8 cellular contexts compared by ENCODE assay signal in genomic region chr3:53252947-53253322, GRCh38. TPM values are rescaled to one million over a fixed set of nuclear protein-coding genes. Genes with fewer than 3 reads are reported as not detected.
DNase-seq lines count a peak whose midpoint lies in the region; ATAC-seq and TF ChIP-seq lines count a peak whose summit lies in the region.
"Not testable (repeated sequence)": the region's sequence is repeated elsewhere in the genome, so short reads cannot be mapped to it uniquely, and the experiment has no call there.

No MANE protein-coding gene starts in this region.

- peak overlapping the region; percentile 69 for H3K27ac Mint-ChIP-seq in CD4-positive, alpha-beta T cell
- H3K27ac Mint-ChIP-seq in T-helper 17 cell (peak overlapping the region; percentile 41), natural killer cell (peak overlapping the region in 1 of 2 donors; percentile 73)
- peak overlapping the region; percentile 30 to 76 for H3K27ac Mint-ChIP-seq in activated naive CD4-positive, alpha-beta T cell treated with anti-CD3 and anti-CD28 coated beads, Interleukin-2, amount 50 U/mL, for 72 hours
- H3K27ac Mint-ChIP-seq in dendritic cell treated with granulocyte-macrophage colony-stimulating factor and Interleukin-4, amounts not matched to agents 40 ng/mL and 50 ng/mL, for 4 days = peak overlapping the region; percentile 90

- not testable (repeated sequence) for H3K9me2 ChIP-seq in hepatocyte (replicated peaks; ENCODE audit: insufficient read depth)

- peaks cover 60% of the 10 kb centered on the region for H3K4me1 Mint-ChIP-seq in CD4-positive, alpha-beta T cell (ENCODE audit: low read depth)
- peaks cover 35% of the 10 kb centered on the region for H3K4me1 Mint-ChIP-seq in T-helper 17 cell
- peaks cover 72% of the 10 kb centered on the region for H3K4me1 Mint-ChIP-seq in dendritic cell treated with granulocyte-macrophage colony-stimulating factor and Interleukin-4, amounts not matched to agents 40 ng/mL and 50 ng/mL, for 4 days (ENCODE audit: low read depth)
- peaks cover 14 to 54% of the 10 kb centered on the region in 2 donors for H3K4me1 Mint-ChIP-seq in natural killer cell

- H3K36me3 Mint-ChIP-seq in CD4-positive, alpha-beta T cell (ENCODE audit: low read depth); T-helper 17 cell (ENCODE audit: low read depth); natural killer cell: not testable (repeated sequence)
- peaks cover 5 to 22% of the 10 kb centered on the region in 2 donors for H3K36me3 Mint-ChIP-seq in activated naive CD4-positive, alpha-beta T cell treated with anti-CD3 and anti-CD28 coated beads, Interleukin-2, amount 50 U/mL, for 72 hours
- H3K36me3 Mint-ChIP-seq in dendritic cell treated with granulocyte-macrophage colony-stimulating factor and Interleukin-4, amounts not matched to agents 40 ng/mL and 50 ng/mL, for 4 days (ENCODE audit: low read depth) = peaks cover 54% of the 10 kb centered on the region

- POLR2A ChIA-PET in CD4-positive, alpha-beta T cell (lab: Charles Lee) = interaction anchor here (2.9 kb wide), 1 partner anchor 94 kb away, joined by 18 read pairs; the partner anchor contains the start of gene DCP1A

- H3K4me3 Mint-ChIP-seq in CD4-positive, alpha-beta T cell = peak overlapping the region; percentile 38
- H3K4me3 Mint-ChIP-seq in T-helper 17 cell (peak overlapping the region; percentile 70), natural killer cell (peak overlapping the region; percentile 13)
- peak overlapping the region; percentile 91 for H3K4me3 Mint-ChIP-seq in dendritic cell treated with granulocyte-macrophage colony-stimulating factor and Interleukin-4, amounts not matched to agents 40 ng/mL and 50 ng/mL, for 4 days

- H3K4me3 ChIP-seq in HUES6 (ENCODE audit: low read depth, low read length) (peak overlapping the region; percentile 91), subcutaneous abdominal adipose tissue (ENCODE audit: low read depth in 1 of 5, low read length in 5 of 5) (peak overlapping the region in 4 of 5 donors; percentile 44 to 85 (median 63))
- not testable (repeated sequence) for H3K4me3 ChIP-seq in hepatocyte

- H3K9ac ChIP-seq in HUES6 (ENCODE audit: low read length) (peak overlapping the region; percentile 63), subcutaneous abdominal adipose tissue (ENCODE audit: low read length in 5 of 5) (peak overlapping the region in 1 of 5 donors; percentile 47)

- H3K27ac ChIP-seq in CD4-positive, alpha-beta T cell (ENCODE audit: low read depth, low read length); hepatocyte: not testable (repeated sequence)
- peak overlapping the region; percentile 76; the same call in 1 of the 2 replicates for H3K27ac ChIP-seq in HUES6 (ENCODE audit: low read depth, low read length)
- peak overlapping the region; percentile 88 for H3K27ac ChIP-seq in subcutaneous abdominal adipose tissue (ENCODE audit: low read depth, low read length)

- intact Hi-C loops in CD4-positive, alpha-beta T cell (cut with DNase I, micrococcal nuclease) = loop anchor here in 1 of 2 experiments (10.0 kb wide), 1 partner anchor 358 kb away; the partner anchor contains the start of gene STIMATE
- intact Hi-C loops in dendritic cell treated with granulocyte-macrophage colony-stimulating factor and Interleukin-4, amounts not matched to agents 40 ng/mL and 50 ng/mL, for 4 days (cut with micrococcal nuclease) = loop anchor here (5.0 kb wide), 1 partner anchor 36 kb away; no protein-coding TSS in a partner anchor
- intact Hi-C loops in natural killer cell (cut with micrococcal nuclease) = not testable (repeated sequence)

- H3K27me3 ChIP-seq in CD4-positive, alpha-beta T cell (ENCODE audit: control insufficient read depth, insufficient read depth, low read length); HUES6 (ENCODE audit: control insufficient read depth, insufficient read depth, low read length); hepatocyte; subcutaneous abdominal adipose tissue (ENCODE audit: control insufficient read depth in 5 of 5, insufficient read depth in 4 of 5, low read length in 5 of 5): not testable (repeated sequence)

- CTCF ChIA-PET in CD4-positive, alpha-beta T cell (lab: Charles Lee) = not testable (repeated sequence)

- ATAC-seq in CD4-positive, alpha-beta T cell (ENCODE audit: poor library complexity); T-helper 17 cell; activated naive CD4-positive, alpha-beta T cell treated with anti-CD3 and anti-CD28 coated beads, Interleukin-2, amount 50 U/mL, for 72 hours; natural killer cell: not testable (repeated sequence)

- not testable (repeated sequence) for H3K27me3 Mint-ChIP-seq in CD4-positive, alpha-beta T cell; T-helper 17 cell; dendritic cell treated with granulocyte-macrophage colony-stimulating factor and Interleukin-4, amounts not matched to agents 40 ng/mL and 50 ng/mL, for 4 days; natural killer cell (ENCODE audit: low read depth in 2 of 2)

- H3K4me2 ChIP-seq in hepatocyte = peak overlapping the region; percentile 99

- H3K9me3 Mint-ChIP-seq in CD4-positive, alpha-beta T cell; activated naive CD4-positive, alpha-beta T cell treated with anti-CD3 and anti-CD28 coated beads, Interleukin-2, amount 50 U/mL, for 72 hours; dendritic cell treated with granulocyte-macrophage colony-stimulating factor and Interleukin-4, amounts not matched to agents 40 ng/mL and 50 ng/mL, for 4 days; natural killer cell: not testable (repeated sequence)

- peaks cover 59% of the 10 kb centered on the region for H4K20me1 ChIP-seq in hepatocyte (ENCODE audit: insufficient read depth, poor library complexity, severe bottlenecking)

- not testable (repeated sequence) for H2AFZ ChIP-seq in hepatocyte

- peaks cover 43% of the 10 kb centered on the region for H3K4me1 ChIP-seq in HUES6 (ENCODE audit: control insufficient read depth, insufficient read depth, low read length)
- peaks cover 21% of the 10 kb centered on the region for H3K4me1 ChIP-seq in hepatocyte (ENCODE audit: insufficient read depth)
- H3K4me1 ChIP-seq in subcutaneous abdominal adipose tissue (ENCODE audit: control insufficient read depth in 5 of 5, insufficient read depth in 5 of 5, low read length in 5 of 5) = peaks cover 5 to 76% (median 72%) of the 10 kb centered on the region in 5 donors

- H3K9me3 ChIP-seq in CD4-positive, alpha-beta T cell (ENCODE audit: control insufficient read depth, low read length); HUES6 (ENCODE audit: control insufficient read depth, insufficient read depth, low read depth, low read length); T-helper 17 cell (ENCODE audit: control insufficient read depth, low read length, poor library complexity, severe bottlenecking); hepatocyte (ENCODE audit: low read depth); subcutaneous abdominal adipose tissue (ENCODE audit: control insufficient read depth in 5 of 5, low read length in 5 of 5): not testable (repeated sequence)

- H3K79me2 ChIP-seq in hepatocyte = peaks cover 74% of the 10 kb centered on the region

- 92% methylated on average over 8 of the region's 8 CpGs for WGBS in hepatocyte (ENCODE audit: low lambda C conversion rate, missing lambda C conversion rate)

- peaks cover 18% of the 10 kb centered on the region for H3K36me3 ChIP-seq in HUES6 (ENCODE audit: control insufficient read depth, insufficient read depth, low read length)
- not testable (repeated sequence) for H3K36me3 ChIP-seq in hepatocyte (replicated peaks; ENCODE audit: insufficient read depth, low read depth); subcutaneous abdominal adipose tissue (ENCODE audit: control insufficient read depth in 5 of 5, insufficient read depth in 5 of 5, low read length in 5 of 5)

- not testable (repeated sequence) for DNase-seq in CD4-positive, alpha-beta T cell; T-helper 17 cell; activated naive CD4-positive, alpha-beta T cell treated with anti-CD3 and anti-CD28 coated beads, Interleukin-2, amount 50 U/mL, for 72 hours (ENCODE audit: low spot score in 2 of 2); hepatocyte (ENCODE audit: low spot score); natural killer cell

- not testable (repeated sequence) for TF ChIP-seq CTCF in CD4-positive, alpha-beta T cell (IDR thresholded peaks at IDR 0.05); hepatocyte (IDR thresholded peaks at IDR 0.05; ENCODE audit: poor library complexity); natural killer cell (IDR thresholded peaks at IDR 0.05)

RNA-seq across cellular contexts. Expression of gene TKT, which starts 2.9 kb away (rescaled TPM):
- total RNA-seq in CD4-positive, alpha-beta T cell = 100 to 1,000 TPM in 1 of 2 experiments, 10 to 100 TPM in 1; 91.5 to 103 TPM
- 100 to 1,000 TPM; 105 to 109 TPM for total RNA-seq in T-helper 17 cell
- total RNA-seq in activated naive CD4-positive, alpha-beta T cell treated with anti-CD3 and anti-CD28 coated beads, Interleukin-2, amount 50 U/mL, for 72 hours = 100 to 1,000 TPM; 258 to 359 TPM
- 222 and 265 TPM in 2 replicates for total RNA-seq in hepatocyte
- polyA plus RNA-seq in hepatocyte = 136 and 149 TPM in 2 replicates
- total RNA-seq in natural killer cell = 100 to 1,000 TPM in 2 of 3 donors, 10 to 100 TPM in 1; 82.9 to 126 (median 107) TPM

Comparison
In these comparisons a context has a peak if more than half of its experiments do, and no peak if none do; other contexts are left out.
1. H3K4me3 Mint-ChIP-seq: peak in every context shown above with its lines; median percentile 91 in dendritic cell treated with granulocyte-macrophage colony-stimulating factor and Interleukin-4, amounts not matched to agents 40 ng/mL and 50 ng/mL, for 4 days; 70 in T-helper 17 cell; 38 in CD4-positive, alpha-beta T cell; 13 in natural killer cell.